19 cellular contexts compared by ENCODE assay signal in the genomic region with DNA sequence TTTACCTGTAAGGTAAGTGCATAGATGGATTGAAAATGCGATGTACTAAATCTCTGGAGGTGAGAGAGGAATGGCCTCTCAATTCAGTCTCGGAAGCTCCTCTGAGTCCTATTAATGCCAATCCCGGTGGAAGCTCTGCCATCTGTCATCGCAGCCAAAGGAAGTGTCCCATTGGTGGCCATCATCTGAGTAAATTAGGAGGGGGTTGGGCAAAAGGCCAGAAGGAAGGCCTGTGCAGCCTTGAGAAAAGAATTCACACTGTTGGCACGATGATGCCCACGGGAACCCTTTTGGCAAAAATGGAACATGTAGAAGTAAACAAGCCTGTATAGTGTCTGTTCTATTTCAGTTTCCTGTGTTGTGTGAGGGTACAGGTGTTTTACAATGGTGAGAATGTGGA.
"Had no signal": no experiment of that assay in that cellular context is flagged by ENCODE, and none has a peak within 500 bp of the region (broad histone marks: within the 10 kb centered on the region; RNA-seq: fewer than 3 reads in every experiment).

No MANE protein-coding gene starts in this region.

- DNase-seq: activated CD4-positive, alpha-beta T cell treated with anti-CD3 and anti-CD28 coated beads, Interleukin-2, amount 10 ng/mL, durations not matched to agents 7 days and 5 days; activated CD4-positive, CD25-positive, alpha-beta regulatory T cell treated with anti-CD3 and anti-CD28 coated beads, Interleukin-2, amount 50 U/mL, for 72 hours; activated CD8-positive, alpha-beta memory T cell treated with anti-CD3 and anti-CD28 coated beads, Interleukin-2, amount 10 ng/mL, durations not matched to agents 7 days and 5 days; activated CD8-positive, alpha-beta T cell treated with anti-CD3 and anti-CD28 coated beads for 36 hours; activated effector memory CD4-positive, alpha-beta T cell treated with anti-CD3 and anti-CD28 coated beads, Interleukin-2, amount 50 U/mL, for 16 hours; activated naive CD4-positive, alpha-beta T cell treated with anti-CD3 and anti-CD28 coated beads, Interleukin-2, amount 50 U/mL, for 16 hours; activated naive CD8-positive, alpha-beta T cell treated with anti-CD3 and anti-CD28 coated beads, Interleukin-2, amount 50 U/mL, for 24 hours; activated T-cell treated with anti-CD3 and anti-CD28 coated beads for 4 hours; effector memory CD4-positive, alpha-beta T cell; foreskin melanocyte; immature natural killer cell; lower lobe of right lung; stimulated activated CD4-positive, alpha-beta T cell treated with anti-CD3 and anti-CD28 coated beads, Interleukin-2, amount 100 ng/mL, for 48 hours; stimulated activated CD8-positive, alpha-beta memory T cell treated with anti-CD3 and anti-CD28 coated beads, Interleukin-4, amount 100 ng/mL, for 48 hours; stimulated activated naive B cell treated with anti-CD40 and anti-IgM and Interleukin-4, amounts not matched to agents 10 μg/mL and 1 μg/mL and 100 μg/mL, for 72 hours; transverse colon had no signal

- ATAC-seq: activated CD8-positive, alpha-beta memory T cell treated with anti-CD3 and anti-CD28 coated beads, Interleukin-2, amount 10 ng/mL, durations not matched to agents 7 days and 5 days; activated CD8-positive, alpha-beta T cell treated with anti-CD3 and anti-CD28 coated beads for 36 hours; activated naive CD8-positive, alpha-beta T cell treated with anti-CD3 and anti-CD28 coated beads, Interleukin-2, amount 50 U/mL, for 24 hours; esophagus mucosa; left lobe of liver; lower lobe of right lung; natural killer cell treated with Interleukin-12 subunit alpha and Interleukin-12 subunit beta and Interleukin-15 and Interleukin-18, amount 100 ng/mL, for 72 hours; stimulated activated naive B cell treated with anti-CD40 and anti-IgM and Interleukin-4, amounts not matched to agents 10 μg/mL and 1 μg/mL and 100 μg/mL, for 72 hours had no signal
